Comparison of ENCODE assay signal across 20 cellular contexts in the genomic region with DNA sequence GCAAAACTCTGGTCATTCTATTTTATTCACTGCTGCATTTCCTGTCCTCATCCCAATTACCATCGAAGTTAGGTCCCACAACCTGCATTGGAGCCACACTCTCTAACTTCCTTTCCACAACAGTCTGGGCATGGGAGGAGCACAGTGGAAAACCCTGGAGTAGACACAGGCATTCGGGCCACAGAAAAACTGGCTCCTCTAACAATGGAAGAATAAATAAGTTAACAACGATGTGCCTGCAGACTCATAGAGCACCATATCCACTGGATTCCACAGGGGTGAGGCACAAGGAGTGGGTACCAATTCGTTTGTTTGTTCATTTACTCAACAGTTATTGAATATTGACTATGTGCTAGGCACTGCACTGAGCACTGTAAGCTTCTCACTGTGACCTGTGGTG.
DNase-seq lines count a peak whose midpoint lies in the region; ATAC-seq and TF ChIP-seq lines count a peak whose summit lies in the region.
"Had no signal": no experiment of that assay in that cellular context is flagged by ENCODE, and none has a peak within 500 bp of the region (broad histone marks: within the 10 kb centered on the region; RNA-seq: fewer than 3 reads in every experiment).

No MANE protein-coding gene starts in this region.

- H3K36me3 ChIP-seq in A673 (ENCODE audit: insufficient read depth, low read length, poor library complexity, severe bottlenecking) (peaks cover 8% of the 10 kb centered on the region), breast epithelium (no peaks in the 10 kb centered on the region)
- H3K36me3 ChIP-seq: ovary had no signal

- intact Hi-C loops in A673 (cut with micrococcal nuclease; ENCODE audit: unreplicated experiment) (no loop called here), CD14-positive monocyte (cut with micrococcal nuclease) (no loop called here), breast epithelium (cut with DNase I; ENCODE audit: low total_unique reads) (loop anchor here (10.0 kb wide), 1 partner anchor 934 kb away; no protein-coding TSS in a partner anchor)

- peaks cover 0 to 5% (median 0%) of the 10 kb centered on the region in 7 donors for H3K9me3 Mint-ChIP-seq in CD14-positive monocyte
- H3K9me3 Mint-ChIP-seq in naive thymus-derived CD8-positive, alpha-beta T cell: peaks cover 0 to 6% (median 0%) of the 10 kb centered on the region in 9 donors
- H3K9me3 Mint-ChIP-seq: HFFc6 had no signal

- no peaks in the 10 kb centered on the region for H3K9me3 ChIP-seq in A673 (ENCODE audit: low read depth, low read length, poor library complexity, severe bottlenecking)
- no peaks in the 10 kb centered on the region for H3K9me3 ChIP-seq in breast epithelium
- H3K9me3 ChIP-seq: ovary had no signal

- no peak for TF ChIP-seq CTCF in A673 (conservative IDR thresholded peaks at IDR 0.05; ENCODE audit: low read depth, low read length)
- TF ChIP-seq CTCF in CD14-positive monocyte (IDR thresholded peaks at IDR 0.05): no peak
- no peak for TF ChIP-seq CTCF in breast epithelium (IDR thresholded peaks at IDR 0.05)

- H3K4me3 ChIP-seq in A673 (ENCODE audit: low read depth, low read length, poor library complexity, severe bottlenecking) (no peak overlapping the region), breast epithelium (no peak overlapping the region)
- H3K4me3 ChIP-seq: GM12878, ovary had no signal

- H3K36me3 Mint-ChIP-seq in CD14-positive monocyte: peaks cover 74 to 82% of the 10 kb centered on the region in 2 donors
- H3K36me3 Mint-ChIP-seq in naive thymus-derived CD8-positive, alpha-beta T cell: peaks cover 41 to 91% (median 73%) of the 10 kb centered on the region in 3 donors

- H3K27ac Mint-ChIP-seq in CD14-positive monocyte: peak overlapping the region in 5 of 7 donors; percentile 67 to 93 (median 85)
- H3K27ac Mint-ChIP-seq in naive thymus-derived CD8-positive, alpha-beta T cell: peak overlapping the region in 9 of 10 donors; percentile 34 to 74 (median 58)
- H3K27ac Mint-ChIP-seq: activated T-helper 2 cell treated with anti-CD3 and anti-CD28 coated beads, Interferon-gamma antibody, Interleukin-2, Interleukin-4, amounts not matched to agents 10 μg/mL and 5 μg/mL and 100 μg/mL, durations not matched to agents 14 hours and 24 hours and 36 hours; HFFc6 had no signal

- H3K4me3 Mint-ChIP-seq in CD14-positive monocyte: no peak overlapping the region
- H3K4me3 Mint-ChIP-seq in naive thymus-derived CD8-positive, alpha-beta T cell: no peak overlapping the region
- H3K4me3 Mint-ChIP-seq: HFFc6; T-helper 2 cell treated with Interferon-gamma antibody and Interleukin-4, amounts not matched to agents 5 μg/mL and 100 μg/mL, for 36 hours had no signal

- H3K27me3 ChIP-seq in A673 (replicated peaks; ENCODE audit: insufficient read depth, low read depth, low read length, poor library complexity) (no peaks in the 10 kb centered on the region), breast epithelium (no peaks in the 10 kb centered on the region)
- H3K27me3 ChIP-seq: ovary had no signal

- CTCF ChIA-PET in A673 (lab: Charles Lee): interaction anchor here (0.6 kb wide), 1 partner anchor 35 kb away, joined by 3 read pairs; no protein-coding TSS in a partner anchor

- H3K4me1 Mint-ChIP-seq in CD14-positive monocyte: peaks cover 28% of the 10 kb centered on the region
- H3K4me1 Mint-ChIP-seq in naive thymus-derived CD8-positive, alpha-beta T cell: peaks cover 9 to 28% (median 14%) of the 10 kb centered on the region in 4 donors

- no peak for ATAC-seq in naive thymus-derived CD8-positive, alpha-beta T cell
- ATAC-seq: GM12878 had no signal

- no peak for TF ChIP-seq POLR2A in breast epithelium (IDR thresholded peaks at IDR 0.05)

- H3K27me3 Mint-ChIP-seq in CD14-positive monocyte (ENCODE audit: low read depth in 3 of 3): peaks cover 0 to 2% (median 0%) of the 10 kb centered on the region in 3 donors
- H3K27me3 Mint-ChIP-seq in naive thymus-derived CD8-positive, alpha-beta T cell: no peaks in the 10 kb centered on the region

- no peak for DNase-seq in A673 (ENCODE audit: low spot score)
- no peak for DNase-seq in CD14-positive monocyte (ENCODE audit: low spot score)
- DNase-seq in caudate nucleus (lab: John Stamatoyannopoulos, UW): no peak
- DNase-seq in naive thymus-derived CD8-positive, alpha-beta T cell: no peak
- DNase-seq in SHP77 (lab: John Stamatoyannopoulos, UW): no peak
- no peak for DNase-seq in middle frontal gyrus (ENCODE audit: extremely low spot score, low spot score)
- DNase-seq in breast epithelium (ENCODE audit: low spot score in 2 of 2): no peak
- DNase-seq: AML-193; cortex of kidney; GF-D8; HFFc6; left colon; NCI-H510A; stimulated activated CD4-positive, alpha-beta T cell treated with anti-CD3 and anti-CD28 coated beads, Interleukin-1b, Interleukin-23, amount 100 ng/mL, for 48 hours had no signal

- H3K4me1 ChIP-seq in A673 (ENCODE audit: insufficient read depth, low read length, poor library complexity, severe bottlenecking) (peaks cover 46% of the 10 kb centered on the region), breast epithelium (no peaks in the 10 kb centered on the region)

- POLR2A ChIA-PET in A673 (lab: Charles Lee; ENCODE audit: low non-redundant PET): no interaction called here
- POLR2A ChIA-PET in naive thymus-derived CD8-positive, alpha-beta T cell (lab: Charles Lee): no interaction called here

- peak overlapping the region; percentile 86 for H3K27ac ChIP-seq in A673 (ENCODE audit: low read depth, low read length, poor library complexity, severe bottlenecking)
- peak overlapping the region; percentile 64 for H3K27ac ChIP-seq in caudate nucleus (ENCODE audit: low read depth, low read length)
- H3K27ac ChIP-seq in breast epithelium: no peak overlapping the region
- H3K27ac ChIP-seq: epithelial cell of prostate, KMS-11, ovary had no signal

- BruUV-seq in A673 (replicated peaks; lab: Mats Ljungman, UMichigan): TSS peak; percentile 90

Comparison
In these comparisons a context has a peak if more than half of its experiments do, and no peak if none do; other contexts are left out.
1. H3K27ac ChIP-seq: peak in A673 (single experiment) and caudate nucleus (single experiment); none in breast epithelium (0 of 2).